In genomic region chr10:22548343-22548742, GRCh38 we compare ENCODE assay signal across 1 cellular context.
A peak's percentile ranks its signal among the peaks of the same experiment; 100 is the strongest.
TF ChIP-seq lines count a peak whose summit lies in the region.

No MANE protein-coding gene starts in this region.

TF ChIP-seq in HepG2, 621 proteins besides CTCF, POLR2A, EP300 and RAD21 (continued from another document):
- TF ChIP-seq MAFK (conservative IDR thresholded peaks at IDR 0.05 in 1 of 2, IDR thresholded peaks at IDR 0.05 in 1 of 2; ENCODE audit: low read length in 2 of 2) (peak; percentile 76 to 88), ZHX2 (IDR thresholded peaks at IDR 0.05; ENCODE audit: low read depth) (no peak), ZHX2 (CRISPR knock-in tag; IDR thresholded peaks at IDR 0.05; ENCODE audit: borderline replicate concordance) (no peak), NR2C2 (CRISPR knock-in tag; IDR thresholded peaks at IDR 0.05; ENCODE audit: borderline replicate concordance) (no peak), RAD51 (IDR thresholded peaks at IDR 0.05; ENCODE audit: borderline replicate concordance) (no peak), ZBTB40 (IDR thresholded peaks at IDR 0.05) (no peak), ZBTB40 (CRISPR knock-in tag; IDR thresholded peaks at IDR 0.05) (no peak), KIAA2018 (CRISPR knock-in tag; IDR thresholded peaks at IDR 0.05; ENCODE audit: borderline replicate concordance) (no peak)
